In the genomic region with DNA sequence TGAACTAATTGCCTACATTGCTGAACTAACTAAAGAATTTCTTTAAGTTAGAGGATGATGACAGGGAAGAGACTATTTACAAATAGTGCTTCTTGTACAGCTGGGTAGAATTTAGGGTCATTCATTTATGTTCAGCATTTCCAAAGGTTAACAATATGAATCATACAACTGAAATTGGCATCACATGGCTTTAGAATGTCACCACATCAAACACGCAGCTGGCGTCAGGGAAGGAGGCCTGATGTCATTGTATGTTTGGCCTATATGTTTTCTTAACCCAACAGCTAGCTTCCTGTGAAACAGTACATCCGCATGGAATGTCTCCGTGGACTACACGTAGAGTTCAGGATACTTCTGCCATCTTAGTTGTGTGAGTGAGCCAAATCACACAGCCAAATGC, we compare ENCODE assay signal across 20 cellular contexts.
A peak's percentile ranks its signal among the peaks of the same experiment; 100 is the strongest.
DNase-seq lines count a peak whose midpoint lies in the region; ATAC-seq and TF ChIP-seq lines count a peak whose summit lies in the region.
"Had no signal": no experiment of that assay in that cellular context is flagged by ENCODE, and none has a peak within 500 bp of the region (broad histone marks: within the 10 kb centered on the region; RNA-seq: fewer than 3 reads in every experiment).

No MANE protein-coding gene starts in this region.

- no peaks in the 10 kb centered on the region for H3K79me2 ChIP-seq in DND-41 (ENCODE audit: insufficient read depth, low read length)

- H3K27me3 ChIP-seq in DND-41 (ENCODE audit: insufficient read depth, low read length, poor library complexity), result no peaks in the 10 kb centered on the region
- H3K27me3 ChIP-seq: left lung, upper lobe of right lung had no signal

- peak; percentile 36 for DNase-seq in DND-41
- peak; percentile 71 for DNase-seq in NCI-H460 (ENCODE audit: extremely low read depth, low read depth)
- peak; percentile 90 for DNase-seq in astrocyte of the spinal cord (ENCODE audit: low read depth, low spot score)
- DNase-seq in left kidney (ENCODE audit: low read depth, low spot score), result peak; percentile 4
- no peak for DNase-seq in dedifferentiated amniotic fluid mesenchymal stem cell (ENCODE audit: extremely low spot score)
- DNase-seq in left ventricle myocardium superior, result no peak
- no peak for DNase-seq in retina
- DNase-seq: DMS79 treated with DMSO at 0.1 percent for 48 hours, erythroblast, hypothalamus, left lung, naive B cell, NCI-H1417 treated with DMSO at 0.1 percent for 48 hours, psoas muscle, upper lobe of right lung had no signal

- H3K4me1 ChIP-seq in DND-41 (ENCODE audit: insufficient read depth, low read length), result 0 out of 2 replicates have a peak, but pooled peaks cover 4% of the 10 kb centered on the region
- H3K4me1 ChIP-seq: left lung, psoas muscle, upper lobe of right lung had no signal

- intact Hi-C loops in left ventricle myocardium superior (cut with micrococcal nuclease), result no loop called here

- H2AFZ ChIP-seq in DND-41 (ENCODE audit: low read depth, low read length), result no peak overlapping the region

- no peaks in the 10 kb centered on the region for H3K9me3 ChIP-seq in DND-41 (ENCODE audit: insufficient read depth, low read length, severe bottlenecking)
- H3K9me3 ChIP-seq: upper lobe of right lung had no signal

- no peak overlapping the region for H3K27ac ChIP-seq in DND-41 (ENCODE audit: low read length)
- H3K27ac ChIP-seq: KMS-11, left lung, psoas muscle, upper lobe of right lung, VCaP had no signal

- no peaks in the 10 kb centered on the region for H4K20me1 ChIP-seq in DND-41 (ENCODE audit: insufficient read depth, low read length)

- in situ Hi-C loops in astrocyte of the spinal cord (cut with HindIII; ENCODE audit: low sequenced_read_pairs), result no loop called here

- ATAC-seq in DND-41 (ENCODE audit: insufficient read depth, low read depth) (peak; percentile 66), left ventricle myocardium superior (no peak), HG03108 (IDR thresholded peaks at IDR 0.05; ENCODE audit: unreplicated experiment) (no peak)
- ATAC-seq: HCT116, left lung, psoas muscle, SK-N-SH treated with all-trans-retinoic acid at 6 μM for 48 hours, upper lobe of right lung had no signal

- no peak overlapping the region for H3K4me2 ChIP-seq in DND-41 (ENCODE audit: insufficient read depth, low read length)
- H3K4me2 ChIP-seq: KMS-11 had no signal

- no peak overlapping the region for H3K4me3 ChIP-seq in DND-41 (ENCODE audit: low read depth in 1 of 2, low read length in 2 of 2)
- no peak overlapping the region for H3K4me3 ChIP-seq in astrocyte of the spinal cord (ENCODE audit: low read depth, low read length)
- H3K4me3 ChIP-seq: left lung, psoas muscle, upper lobe of right lung had no signal

- H3K36me3 ChIP-seq in DND-41 (ENCODE audit: insufficient read depth, low read length), result no peaks in the 10 kb centered on the region
- H3K36me3 ChIP-seq: left lung, upper lobe of right lung had no signal

- no peak overlapping the region for H3K9ac ChIP-seq in DND-41 (ENCODE audit: low read depth, low read length)
- H3K9ac ChIP-seq: KMS-11 had no signal

- TF ChIP-seq CTCF in DND-41 (IDR thresholded peaks at IDR 0.05; ENCODE audit: borderline replicate concordance, extremely low read depth, low read length, poor library complexity, severe bottlenecking) (no peak), astrocyte of the spinal cord (IDR thresholded peaks at IDR 0.05; ENCODE audit: low read depth, low read length) (no peak)

Comparison
In these comparisons a context has a peak if more than half of its experiments do, and no peak if none do; other contexts are left out.
1. DNase-seq: peak in DND-41 (single experiment), NCI-H460 (single experiment), astrocyte of the spinal cord (single experiment) and left kidney (single experiment); none in dedifferentiated amniotic fluid mesenchymal stem cell (single experiment), left ventricle myocardium superior (single experiment) and retina (single experiment).